Comparison of ENCODE assay signal across 8 cellular contexts in genomic region chr1:47708658-47709301, GRCh38.
DNase-seq lines count a peak whose midpoint lies in the region; TF ChIP-seq lines count a peak whose summit lies in the region.
"Had no signal": no experiment of that assay in that cellular context is flagged by ENCODE, and none has a peak within 500 bp of the region (broad histone marks: within the 10 kb centered on the region; RNA-seq: fewer than 3 reads in every experiment).

No MANE protein-coding gene starts in this region.

- peak overlapping the region; percentile 45; the same call in 1 of the 2 replicates for H3K9ac ChIP-seq in ES-I3 (ENCODE audit: low read depth, low read length)

- POLR2A ChIA-PET in activated CD4-positive, alpha-beta T cell treated with anti-CD3 and anti-CD28 coated beads, Interleukin-2, amount 10 ng/mL, durations not matched to agents 7 days and 5 days (lab: Charles Lee), result no interaction called here

- WGBS in sigmoid colon, 2 donors, result 2 to 4% methylated on average over 42 of the region's 42 CpGs

- peaks cover 31 to 73% (median 40%) of the 10 kb centered on the region in 3 donors for H3K27me3 ChIP-seq in sigmoid colon
- peaks cover 60% of the 10 kb centered on the region for H3K27me3 ChIP-seq in BE2C

- TF ChIP-seq CTCF in sigmoid colon (IDR thresholded peaks at IDR 0.05) (no peak), BE2C (IDR thresholded peaks at IDR 0.05; ENCODE audit: low read depth, low read length) (no peak)

- H3K27ac Mint-ChIP-seq in activated CD4-positive, alpha-beta T cell treated with anti-CD3 and anti-CD28 coated beads, Interleukin-2, amount 10 ng/mL, durations not matched to agents 7 days and 5 days, result no peak overlapping the region

- no peaks in the 10 kb centered on the region for H3K36me3 Mint-ChIP-seq in activated CD4-positive, alpha-beta T cell treated with anti-CD3 and anti-CD28 coated beads, Interleukin-2, amount 10 ng/mL, durations not matched to agents 7 days and 5 days (ENCODE audit: low read depth)

- CTCF ChIA-PET in activated CD4-positive, alpha-beta T cell treated with anti-CD3 and anti-CD28 coated beads, Interleukin-2, amount 10 ng/mL, durations not matched to agents 7 days and 5 days (lab: Charles Lee), result interaction anchor here (0.5 to 4.4 kb wide), 4 partner anchors 18 to 944 kb away, joined by 3 to 36 read pairs (median 4); partner anchors contain the start of gene FOXD2

- no peak overlapping the region for H3K27ac ChIP-seq in sigmoid colon

- H3K4me3 ChIP-seq in sigmoid colon (peak overlapping the region in 3 of 4 donors; percentile 36 to 47 (median 45)), BE2C (ENCODE audit: low read depth, low read length) (no peak overlapping the region)

- H3K36me3 ChIP-seq in ES-I3 (ENCODE audit: insufficient read depth, low read length), result no peaks in the 10 kb centered on the region
- no peaks in the 10 kb centered on the region for H3K36me3 ChIP-seq in sigmoid colon
- no peaks in the 10 kb centered on the region for H3K36me3 ChIP-seq in BE2C

- no peaks in the 10 kb centered on the region for H3K9me3 ChIP-seq in ES-I3 (ENCODE audit: control insufficient read depth, insufficient read depth, low read length)
- no peaks in the 10 kb centered on the region for H3K9me3 ChIP-seq in sigmoid colon
- no peaks in the 10 kb centered on the region for H3K9me3 ChIP-seq in BE2C

- no peak for TF ChIP-seq EP300 in sigmoid colon (IDR thresholded peaks at IDR 0.05)

- H3K4me1 ChIP-seq in ES-I3 (ENCODE audit: insufficient read depth, low read length), result no peaks in the 10 kb centered on the region
- peaks cover 0 to 28% (median 26%) of the 10 kb centered on the region in 4 donors for H3K4me1 ChIP-seq in sigmoid colon
- H3K4me1 ChIP-seq in BE2C, result no peaks in the 10 kb centered on the region

- DNase-seq in NCI-H748 treated with DMSO at 0.1 percent for 48 hours (lab: John Stamatoyannopoulos, UW), result peak; percentile 53
- DNase-seq in germinal center (ENCODE audit: low spot score), result peak; percentile 13
- peak; percentile 57 for DNase-seq in sigmoid colon
- DNase-seq in NCI-H1694 treated with DMSO at 0.1 percent for 48 hours (lab: John Stamatoyannopoulos, UW), result no peak
- DNase-seq in BE2C, result no peak
- no peak for DNase-seq in activated CD4-positive, alpha-beta T cell treated with anti-CD3 and anti-CD28 coated beads, Interleukin-2, amount 10 ng/mL, durations not matched to agents 7 days and 5 days
- DNase-seq: activated CD4-positive, alpha-beta T cell treated with anti-CD3 and anti-CD28 coated beads for 1 hour had no signal

- H3K9me3 Mint-ChIP-seq in activated CD4-positive, alpha-beta T cell treated with anti-CD3 and anti-CD28 coated beads, Interleukin-2, amount 10 ng/mL, durations not matched to agents 7 days and 5 days, result no peaks in the 10 kb centered on the region

- H3K27me3 Mint-ChIP-seq in activated CD4-positive, alpha-beta T cell treated with anti-CD3 and anti-CD28 coated beads, Interleukin-2, amount 10 ng/mL, durations not matched to agents 7 days and 5 days, result peaks cover 69% of the 10 kb centered on the region

- TF ChIP-seq POLR2A in sigmoid colon (IDR thresholded peaks at IDR 0.05), result no peak

- no peak overlapping the region for H3K4me3 Mint-ChIP-seq in activated CD4-positive, alpha-beta T cell treated with anti-CD3 and anti-CD28 coated beads, Interleukin-2, amount 10 ng/mL, durations not matched to agents 7 days and 5 days

- H3K4me1 Mint-ChIP-seq in activated CD4-positive, alpha-beta T cell treated with anti-CD3 and anti-CD28 coated beads, Interleukin-2, amount 10 ng/mL, durations not matched to agents 7 days and 5 days, result peaks cover 3% of the 10 kb centered on the region

- intact Hi-C loops in sigmoid colon (cut with DNase I), result no loop called here

Comparison
In these comparisons a context has a peak if more than half of its experiments do, and no peak if none do; other contexts are left out.
1. DNase-seq: peak in NCI-H748 treated with DMSO at 0.1 percent for 48 hours (single experiment), germinal center (single experiment) and sigmoid colon (single experiment); none in NCI-H1694 treated with DMSO at 0.1 percent for 48 hours (single experiment), BE2C (single experiment) and activated CD4-positive, alpha-beta T cell treated with anti-CD3 and anti-CD28 coated beads, Interleukin-2, amount 10 ng/mL, durations not matched to agents 7 days and 5 days (single experiment).